Comparison of ENCODE assay signal across 1 cellular context in the genomic region with DNA sequence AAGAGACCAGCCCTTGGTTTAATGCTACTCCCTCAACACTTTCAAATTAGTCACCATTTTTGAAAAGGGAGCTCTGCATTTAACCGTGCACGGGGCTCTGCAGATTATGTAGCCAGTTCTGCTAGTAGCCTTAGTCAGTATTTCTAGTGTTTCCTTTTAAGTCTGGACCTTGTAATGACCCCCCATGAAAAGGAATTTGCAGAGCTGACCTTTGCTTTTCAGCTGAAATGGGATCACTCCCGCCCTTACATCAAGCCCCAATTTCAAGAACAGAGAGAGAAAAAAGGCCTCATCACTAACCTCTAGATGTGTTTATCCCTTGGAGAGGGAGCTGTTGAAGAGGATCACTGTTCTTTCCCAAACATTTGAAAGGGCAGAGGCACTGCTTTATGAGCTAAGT.
TF ChIP-seq lines count a peak whose summit lies in the region.

No MANE protein-coding gene starts in this region.

TF ChIP-seq in IMR-90, 13 proteins besides CTCF, POLR2A, EP300 and RAD21:
- TF ChIP-seq, protein P1, sequence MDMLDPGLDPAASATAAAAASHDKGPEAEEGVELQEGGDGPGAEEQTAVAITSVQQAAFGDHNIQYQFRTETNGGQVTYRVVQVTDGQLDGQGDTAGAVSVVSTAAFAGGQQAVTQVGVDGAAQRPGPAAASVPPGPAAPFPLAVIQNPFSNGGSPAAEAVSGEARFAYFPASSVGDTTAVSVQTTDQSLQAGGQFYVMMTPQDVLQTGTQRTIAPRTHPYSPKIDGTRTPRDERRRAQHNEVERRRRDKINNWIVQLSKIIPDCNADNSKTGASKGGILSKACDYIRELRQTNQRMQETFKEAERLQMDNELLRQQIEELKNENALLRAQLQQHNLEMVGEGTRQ (IDR thresholded peaks at IDR 0.05; ENCODE audit: low read depth, low read length) = no peak
- no peak for TF ChIP-seq CHD1 (IDR thresholded peaks at IDR 0.05; ENCODE audit: low read depth, low read length)
- no peak for TF ChIP-seq RCOR1 (IDR thresholded peaks at IDR 0.05; ENCODE audit: insufficient replicate concordance, low read length)
- no peak for TF ChIP-seq FOS (IDR thresholded peaks at IDR 0.05; ENCODE audit: low read depth, low read length)
- no peak for TF ChIP-seq CEBPB (IDR thresholded peaks at IDR 0.05; ENCODE audit: low read depth, low read length)
- TF ChIP-seq MXI1 (IDR thresholded peaks at IDR 0.05; ENCODE audit: borderline replicate concordance, low read depth, low read length) = no peak
- no peak for TF ChIP-seq MAFK (IDR thresholded peaks at IDR 0.05; ENCODE audit: low read depth, low read length)
